In the genomic region with DNA sequence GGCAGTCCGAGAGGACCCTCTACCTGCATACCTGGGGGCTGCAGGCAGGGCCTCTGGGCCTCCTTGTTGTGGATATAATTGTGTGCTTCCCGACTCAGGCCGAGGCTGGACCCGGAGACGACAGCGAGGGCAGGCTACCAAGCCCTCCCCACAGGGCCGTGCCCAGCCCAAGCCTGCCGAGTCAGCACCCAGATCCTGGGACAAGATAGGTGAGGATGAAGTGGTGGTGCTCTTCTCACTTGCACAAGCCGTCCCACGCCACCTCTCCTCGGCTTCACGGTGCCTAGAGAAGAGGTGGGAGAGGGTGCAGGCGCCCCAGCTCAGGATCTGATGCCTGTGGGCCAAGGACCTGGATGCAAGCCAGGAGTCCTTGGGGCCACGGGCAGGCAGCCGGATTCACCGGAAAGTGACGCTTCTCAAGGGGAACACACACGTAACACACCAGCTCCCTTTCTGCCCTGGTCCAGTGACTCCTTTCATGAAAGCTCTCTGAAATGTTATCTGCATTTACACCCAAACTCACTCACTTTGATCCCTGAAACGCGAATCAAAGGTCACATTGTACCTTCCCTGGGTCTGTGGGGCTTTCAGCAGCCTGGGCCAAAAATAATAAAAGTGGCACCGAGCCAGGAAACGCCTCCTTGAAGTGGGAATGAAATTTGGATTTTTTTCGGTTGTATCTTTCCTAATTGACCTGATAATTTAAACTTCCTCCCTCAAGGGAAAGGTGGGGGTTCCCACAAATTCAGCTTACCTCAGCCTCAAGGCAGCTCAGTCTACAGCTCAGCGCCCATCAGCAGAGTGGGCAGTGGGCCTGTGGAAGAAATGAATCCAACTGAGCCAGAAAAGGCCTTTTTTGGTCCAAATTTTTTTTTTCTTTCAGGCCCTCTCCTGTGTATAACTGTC, we compare ENCODE assay signal across 1 cellular context.
TF ChIP-seq lines count a peak whose summit lies in the region.

No MANE protein-coding gene starts in this region.

TF ChIP-seq in GM23338, 12 proteins besides CTCF, POLR2A, EP300 and RAD21 (continued from another document):
- TF ChIP-seq, protein P1, sequence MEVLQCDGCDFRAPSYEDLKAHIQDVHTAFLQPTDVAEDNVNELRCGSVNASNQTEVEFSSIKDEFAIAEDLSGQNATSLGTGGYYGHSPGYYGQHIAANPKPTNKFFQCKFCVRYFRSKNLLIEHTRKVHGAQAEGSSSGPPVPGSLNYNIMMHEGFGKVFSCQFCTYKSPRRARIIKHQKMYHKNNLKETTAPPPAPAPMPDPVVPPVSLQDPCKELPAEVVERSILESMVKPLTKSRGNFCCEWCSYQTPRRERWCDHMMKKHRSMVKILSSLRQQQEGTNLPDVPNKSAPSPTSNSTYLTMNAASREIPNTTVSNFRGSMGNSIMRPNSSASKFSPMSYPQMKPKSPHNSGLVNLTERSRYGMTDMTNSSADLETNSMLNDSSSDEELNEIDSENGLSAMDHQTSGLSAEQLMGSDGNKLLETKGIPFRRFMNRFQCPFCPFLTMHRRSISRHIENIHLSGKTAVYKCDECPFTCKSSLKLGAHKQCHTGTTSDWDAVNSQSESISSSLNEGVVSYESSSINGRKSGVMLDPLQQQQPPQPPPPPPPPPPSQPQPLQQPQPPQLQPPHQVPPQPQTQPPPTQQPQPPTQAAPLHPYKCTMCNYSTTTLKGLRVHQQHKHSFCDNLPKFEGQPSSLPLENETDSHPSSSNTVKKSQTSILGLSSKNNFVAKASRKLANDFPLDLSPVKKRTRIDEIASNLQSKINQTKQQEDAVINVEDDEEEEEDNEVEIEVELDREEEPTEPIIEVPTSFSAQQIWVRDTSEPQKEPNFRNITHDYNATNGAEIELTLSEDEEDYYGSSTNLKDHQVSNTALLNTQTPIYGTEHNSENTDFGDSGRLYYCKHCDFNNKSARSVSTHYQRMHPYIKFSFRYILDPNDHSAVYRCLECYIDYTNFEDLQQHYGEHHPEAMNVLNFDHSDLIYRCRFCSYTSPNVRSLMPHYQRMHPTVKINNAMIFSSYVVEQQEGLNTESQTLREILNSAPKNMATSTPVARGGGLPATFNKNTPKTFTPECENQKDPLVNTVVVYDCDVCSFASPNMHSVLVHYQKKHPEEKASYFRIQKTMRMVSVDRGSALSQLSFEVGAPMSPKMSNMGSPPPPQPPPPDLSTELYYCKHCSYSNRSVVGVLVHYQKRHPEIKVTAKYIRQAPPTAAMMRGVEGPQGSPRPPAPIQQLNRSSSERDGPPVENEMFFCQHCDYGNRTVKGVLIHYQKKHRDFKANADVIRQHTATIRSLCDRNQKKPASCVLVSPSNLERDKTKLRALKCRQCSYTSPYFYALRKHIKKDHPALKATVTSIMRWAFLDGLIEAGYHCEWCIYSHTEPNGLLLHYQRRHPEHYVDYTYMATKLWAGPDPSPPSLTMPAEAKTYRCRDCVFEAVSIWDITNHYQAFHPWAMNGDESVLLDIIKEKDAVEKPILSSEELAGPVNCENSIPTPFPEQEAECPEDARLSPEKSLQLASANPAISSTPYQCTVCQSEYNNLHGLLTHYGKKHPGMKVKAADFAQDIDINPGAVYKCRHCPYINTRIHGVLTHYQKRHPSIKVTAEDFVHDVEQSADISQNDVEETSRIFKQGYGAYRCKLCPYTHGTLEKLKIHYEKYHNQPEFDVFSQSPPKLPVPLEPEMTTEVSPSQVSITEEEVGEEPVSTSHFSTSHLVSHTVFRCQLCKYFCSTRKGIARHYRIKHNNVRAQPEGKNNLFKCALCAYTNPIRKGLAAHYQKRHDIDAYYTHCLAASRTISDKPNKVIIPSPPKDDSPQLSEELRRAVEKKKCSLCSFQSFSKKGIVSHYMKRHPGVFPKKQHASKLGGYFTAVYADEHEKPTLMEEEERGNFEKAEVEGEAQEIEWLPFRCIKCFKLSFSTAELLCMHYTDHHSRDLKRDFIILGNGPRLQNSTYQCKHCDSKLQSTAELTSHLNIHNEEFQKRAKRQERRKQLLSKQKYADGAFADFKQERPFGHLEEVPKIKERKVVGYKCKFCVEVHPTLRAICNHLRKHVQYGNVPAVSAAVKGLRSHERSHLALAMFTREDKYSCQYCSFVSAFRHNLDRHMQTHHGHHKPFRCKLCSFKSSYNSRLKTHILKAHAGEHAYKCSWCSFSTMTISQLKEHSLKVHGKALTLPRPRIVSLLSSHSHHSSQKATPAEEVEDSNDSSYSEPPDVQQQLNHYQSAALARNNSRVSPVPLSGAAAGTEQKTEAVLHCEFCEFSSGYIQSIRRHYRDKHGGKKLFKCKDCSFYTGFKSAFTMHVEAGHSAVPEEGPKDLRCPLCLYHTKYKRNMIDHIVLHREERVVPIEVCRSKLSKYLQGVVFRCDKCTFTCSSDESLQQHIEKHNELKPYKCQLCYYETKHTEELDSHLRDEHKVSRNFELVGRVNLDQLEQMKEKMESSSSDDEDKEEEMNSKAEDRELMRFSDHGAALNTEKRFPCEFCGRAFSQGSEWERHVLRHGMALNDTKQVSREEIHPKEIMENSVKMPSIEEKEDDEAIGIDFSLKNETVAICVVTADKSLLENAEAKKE (CRISPR knock-in tag; IDR thresholded peaks at IDR 0.05), result no peak
- TF ChIP-seq JUNB (IDR thresholded peaks at IDR 0.05; ENCODE audit: unreplicated experiment) (no peak), POLR2AphosphoS5 (IDR thresholded peaks at IDR 0.05; ENCODE audit: low read depth) (no peak), ETS1 (IDR thresholded peaks at IDR 0.05) (no peak)
- TF ChIP-seq, protein P2, sequence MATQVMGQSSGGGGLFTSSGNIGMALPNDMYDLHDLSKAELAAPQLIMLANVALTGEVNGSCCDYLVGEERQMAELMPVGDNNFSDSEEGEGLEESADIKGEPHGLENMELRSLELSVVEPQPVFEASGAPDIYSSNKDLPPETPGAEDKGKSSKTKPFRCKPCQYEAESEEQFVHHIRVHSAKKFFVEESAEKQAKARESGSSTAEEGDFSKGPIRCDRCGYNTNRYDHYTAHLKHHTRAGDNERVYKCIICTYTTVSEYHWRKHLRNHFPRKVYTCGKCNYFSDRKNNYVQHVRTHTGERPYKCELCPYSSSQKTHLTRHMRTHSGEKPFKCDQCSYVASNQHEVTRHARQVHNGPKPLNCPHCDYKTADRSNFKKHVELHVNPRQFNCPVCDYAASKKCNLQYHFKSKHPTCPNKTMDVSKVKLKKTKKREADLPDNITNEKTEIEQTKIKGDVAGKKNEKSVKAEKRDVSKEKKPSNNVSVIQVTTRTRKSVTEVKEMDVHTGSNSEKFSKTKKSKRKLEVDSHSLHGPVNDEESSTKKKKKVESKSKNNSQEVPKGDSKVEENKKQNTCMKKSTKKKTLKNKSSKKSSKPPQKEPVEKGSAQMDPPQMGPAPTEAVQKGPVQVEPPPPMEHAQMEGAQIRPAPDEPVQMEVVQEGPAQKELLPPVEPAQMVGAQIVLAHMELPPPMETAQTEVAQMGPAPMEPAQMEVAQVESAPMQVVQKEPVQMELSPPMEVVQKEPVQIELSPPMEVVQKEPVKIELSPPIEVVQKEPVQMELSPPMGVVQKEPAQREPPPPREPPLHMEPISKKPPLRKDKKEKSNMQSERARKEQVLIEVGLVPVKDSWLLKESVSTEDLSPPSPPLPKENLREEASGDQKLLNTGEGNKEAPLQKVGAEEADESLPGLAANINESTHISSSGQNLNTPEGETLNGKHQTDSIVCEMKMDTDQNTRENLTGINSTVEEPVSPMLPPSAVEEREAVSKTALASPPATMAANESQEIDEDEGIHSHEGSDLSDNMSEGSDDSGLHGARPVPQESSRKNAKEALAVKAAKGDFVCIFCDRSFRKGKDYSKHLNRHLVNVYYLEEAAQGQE (IDR thresholded peaks at IDR 0.05; ENCODE audit: unreplicated experiment), result no peak
